ENCODE assay signal across 9 cellular contexts in genomic region chr16:67804853-67805542, GRCh38. TPM values are rescaled to one million over a fixed set of nuclear protein-coding genes. Genes with fewer than 3 reads are reported as not detected.
DNase-seq lines count a peak whose midpoint lies in the region; ATAC-seq, FAIRE-seq and TF ChIP-seq lines count a peak whose summit lies in the region.
"Had no signal": no experiment of that assay in that cellular context is flagged by ENCODE, and none has a peak within 500 bp of the region (broad histone marks: within the 10 kb centered on the region; RNA-seq: fewer than 3 reads in every experiment).

No MANE protein-coding gene starts in this region.

- H3K9me2 ChIP-seq in SU-DHL-6 (replicated peaks; ENCODE audit: insufficient read depth, low read length): no peaks in the 10 kb centered on the region

- no peaks in the 10 kb centered on the region for H3F3A ChIP-seq in SU-DHL-6 (ENCODE audit: insufficient read depth)

- no peak overlapping the region for H2AFZ ChIP-seq in SU-DHL-6 (ENCODE audit: low read depth, low read length, severe bottlenecking)

- H3K4me3 ChIP-seq in SU-DHL-6 (ENCODE audit: insufficient read depth, low read length, poor library complexity, severe bottlenecking) (peak overlapping the region; percentile 82), fibroblast of mammary gland (ENCODE audit: control insufficient read depth, low read depth, low read length) (peak overlapping the region; percentile 94)

- no peaks in the 10 kb centered on the region for H3K9me3 ChIP-seq in SU-DHL-6 (ENCODE audit: insufficient read depth, low read length)

- TF ChIP-seq CTCF in SU-DHL-6 (IDR thresholded peaks at IDR 0.05; ENCODE audit: insufficient read depth, low read length, poor library complexity, severe bottlenecking) (no peak), fibroblast of mammary gland (conservative IDR thresholded peaks at IDR 0.05; ENCODE audit: control insufficient read depth, insufficient read depth, low read depth, low read length) (no peak)

- H4K20me1 ChIP-seq in SU-DHL-6 (ENCODE audit: low read depth, low read length): no peaks in the 10 kb centered on the region

- peak overlapping the region; percentile 81 for H3K9ac ChIP-seq in SU-DHL-6 (ENCODE audit: low read length)

- H3K27ac ChIP-seq in SU-DHL-6 (ENCODE audit: low read depth, low read length): no peak overlapping the region

- peaks cover 17% of the 10 kb centered on the region; the same call in 1 of the 2 replicates for H3K79me2 ChIP-seq in SU-DHL-6 (ENCODE audit: insufficient read depth, low read length)

- no peaks in the 10 kb centered on the region for H3K27me3 ChIP-seq in SU-DHL-6 (ENCODE audit: low read length)

- peak; percentile 20 for FAIRE-seq in GM12891 (lab: Jason Lieb, UNC)

- peak overlapping the region; percentile 71 for H3K4me2 ChIP-seq in SU-DHL-6 (ENCODE audit: low read depth, low read length, poor library complexity, severe bottlenecking)

- TF ChIP-seq POLR2A in GM12891 (IDR thresholded peaks at IDR 0.05; ENCODE audit: low read depth, low read length): no peak

- H3K36me3 ChIP-seq in SU-DHL-6 (ENCODE audit: low read length): no peaks in the 10 kb centered on the region

- ATAC-seq in GM21390 (IDR thresholded peaks at IDR 0.05; ENCODE audit: unreplicated experiment): no peak

- no peak for DNase-seq in GM12891 (ENCODE audit: insufficient read length, low spot score)
- DNase-seq in fibroblast of mammary gland (ENCODE audit: low read depth): no peak
- DNase-seq in renal cortical epithelial cell (ENCODE audit: low read depth): peak; percentile 18
- no peak for DNase-seq in H4 (ENCODE audit: low spot score)
- no peak for DNase-seq in stimulated activated CD4-positive, alpha-beta T cell treated with anti-CD3 and anti-CD28 coated beads, Interleukin-2, amount 100 ng/mL, for 48 hours
- no peak for DNase-seq in DMS153 (lab: John Stamatoyannopoulos, UW)

TF ChIP-seq in GM12891, 5 proteins besides CTCF, POLR2A, EP300 and RAD21:
- TF ChIP-seq SPI1 (IDR thresholded peaks at IDR 0.05; ENCODE audit: low read depth, low read length) (no peak), TAF1 (IDR thresholded peaks at IDR 0.05; ENCODE audit: low read depth, low read length) (no peak), POU2F2 (IDR thresholded peaks at IDR 0.05; ENCODE audit: low read depth, low read length) (no peak), POLR2AphosphoS5 (IDR thresholded peaks at IDR 0.05; ENCODE audit: low read depth, low read length) (no peak), PAX5 (IDR thresholded peaks at IDR 0.05; ENCODE audit: insufficient read depth, low read length, severe bottlenecking) (no peak)

RNA-seq across cellular contexts. Expression of gene RANBP10, which starts 1.4 kb away (rescaled TPM):
- 6.4 TPM for polyA plus RNA-seq in GM12891 (2012; ENCODE audit: low read depth, missing spikeins)
- total RNA-seq in renal cortical epithelial cell: 2.4 and 11.0 TPM in 2 replicates
- total RNA-seq in H4 (2014; rRNA removed; shearing (Covaris generic)): 1.7 and 3.2 TPM in 2 replicates

RNA-seq across cellular contexts. Expression of gene TSNAXIP1, which starts 1.7 kb away (rescaled TPM):
- 0.45 TPM for polyA plus RNA-seq in GM12891 (2012; ENCODE audit: low read depth, missing spikeins)
- under 0.01 and 4.8 TPM in 2 replicates for total RNA-seq in renal cortical epithelial cell
- 0.48 TPM in 1 of 2 replicates, not detected in the other for total RNA-seq in H4 (2014; rRNA removed; shearing (Covaris generic))
- total RNA-seq: RPMI7951 had no signal

RNA-seq across cellular contexts. Expression of gene THAP11, which starts 37.1 kb away (rescaled TPM):
- polyA plus RNA-seq in GM12891 (2012; ENCODE audit: low read depth, missing spikeins): 13.6 TPM
- total RNA-seq in renal cortical epithelial cell: 19.6 and 36.1 TPM in 2 replicates
- 39.5 and 43.7 TPM in 2 replicates for total RNA-seq in H4 (2014; rRNA removed; shearing (Covaris generic))

RNA-seq across cellular contexts. Expression of gene NUTF2, which starts 41.7 kb away (rescaled TPM):
- polyA plus RNA-seq in GM12891 (2012; ENCODE audit: low read depth, missing spikeins): 155 TPM
- 204 and 241 TPM in 2 replicates for total RNA-seq in renal cortical epithelial cell
- total RNA-seq in H4 (2014; rRNA removed; shearing (Covaris generic)): 95.0 and 256 TPM in 2 replicates

RNA-seq across cellular contexts. Expression of gene CENPT, which starts 42.5 kb away (rescaled TPM):
- 28.0 TPM for polyA plus RNA-seq in GM12891 (2012; ENCODE audit: low read depth, missing spikeins)
- 34.7 and 37.2 TPM in 2 replicates for total RNA-seq in renal cortical epithelial cell
- 12.0 and 20.8 TPM in 2 replicates for total RNA-seq in H4 (2014; rRNA removed; shearing (Covaris generic))
